1 cellular context compared by ENCODE assay signal in genomic region chr9:16654727-16655126, GRCh38.
TF ChIP-seq lines count a peak whose summit lies in the region.

No MANE protein-coding gene starts in this region.

TF ChIP-seq in WTC11, 78 proteins besides CTCF, POLR2A, EP300 and RAD21:
- TF ChIP-seq AFF4 (CRISPR knock-in tag; IDR thresholded peaks at IDR 0.05; ENCODE audit: borderline replicate concordance) (no peak), TEAD4 (CRISPR knock-in tag; IDR thresholded peaks at IDR 0.05) (no peak), ELF4 (CRISPR knock-in tag; IDR thresholded peaks at IDR 0.05; ENCODE audit: low read depth) (no peak), ZNF263 (CRISPR knock-in tag; IDR thresholded peaks at IDR 0.05; ENCODE audit: low read depth) (no peak), ZNF423 (CRISPR knock-in tag; IDR thresholded peaks at IDR 0.05) (no peak), ZNF317 (CRISPR knock-in tag; IDR thresholded peaks at IDR 0.05; ENCODE audit: borderline replicate concordance, low read depth) (no peak), ZNF425 (CRISPR knock-in tag; conservative IDR thresholded peaks at IDR 0.05) (no peak), NR3C1 (CRISPR knock-in tag; conservative IDR thresholded peaks at IDR 0.05; ENCODE audit: low read depth) (no peak), CBFB (CRISPR knock-in tag; IDR thresholded peaks at IDR 0.05; ENCODE audit: low read depth) (no peak), FOXJ3 (CRISPR knock-in tag; IDR thresholded peaks at IDR 0.05; ENCODE audit: borderline replicate concordance) (no peak)
TF ChIP-seq in WTC11: peak in this region for 0.
